Comparison of ENCODE assay signal across 1 cellular context in the genomic region with DNA sequence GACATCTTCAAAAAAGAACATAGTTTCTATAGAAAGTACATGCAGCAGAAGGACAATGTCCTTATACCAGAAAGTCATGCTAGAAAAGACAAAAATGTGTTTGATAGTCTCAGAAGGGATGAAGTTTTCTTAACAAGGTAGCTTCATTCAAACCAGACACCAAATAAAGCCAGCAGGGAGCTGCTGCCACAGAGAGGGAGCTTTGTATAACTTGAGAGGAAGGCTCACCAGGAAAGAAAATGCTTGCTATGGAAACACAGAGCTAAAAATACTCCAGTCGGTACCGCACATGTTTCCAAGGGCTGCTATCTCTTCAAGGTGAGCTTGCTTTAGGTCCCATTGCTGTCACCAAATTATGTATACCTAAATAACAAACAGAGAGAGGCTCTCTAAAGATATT.
TF ChIP-seq lines count a peak whose summit lies in the region.

No MANE protein-coding gene starts in this region.

TF ChIP-seq in SK-N-SH, 30 proteins besides CTCF, POLR2A, EP300 and RAD21 (continued from another document):
- TF ChIP-seq RXRA (IDR thresholded peaks at IDR 0.05; ENCODE audit: borderline replicate concordance, low read depth) (no peak), FOXM1 (IDR thresholded peaks at IDR 0.05; ENCODE audit: low read depth) (no peak), RFX5 (IDR thresholded peaks at IDR 0.05; ENCODE audit: low read length) (no peak), TAF1 (IDR thresholded peaks at IDR 0.05; ENCODE audit: borderline replicate concordance, low read depth, low read length) (no peak), YY1 (IDR thresholded peaks at IDR 0.05; ENCODE audit: low read depth) (no peak), USF1 (IDR thresholded peaks at IDR 0.05; ENCODE audit: borderline replicate concordance, low read depth) (no peak)
- TF ChIP-seq, protein P1, sequence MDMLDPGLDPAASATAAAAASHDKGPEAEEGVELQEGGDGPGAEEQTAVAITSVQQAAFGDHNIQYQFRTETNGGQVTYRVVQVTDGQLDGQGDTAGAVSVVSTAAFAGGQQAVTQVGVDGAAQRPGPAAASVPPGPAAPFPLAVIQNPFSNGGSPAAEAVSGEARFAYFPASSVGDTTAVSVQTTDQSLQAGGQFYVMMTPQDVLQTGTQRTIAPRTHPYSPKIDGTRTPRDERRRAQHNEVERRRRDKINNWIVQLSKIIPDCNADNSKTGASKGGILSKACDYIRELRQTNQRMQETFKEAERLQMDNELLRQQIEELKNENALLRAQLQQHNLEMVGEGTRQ (IDR thresholded peaks at IDR 0.05; ENCODE audit: borderline replicate concordance, low read depth, low read length): no peak
TF ChIP-seq in SK-N-SH: peak in this region for 0.
